ENCODE assay signal across 22 cellular contexts in the genomic region with DNA sequence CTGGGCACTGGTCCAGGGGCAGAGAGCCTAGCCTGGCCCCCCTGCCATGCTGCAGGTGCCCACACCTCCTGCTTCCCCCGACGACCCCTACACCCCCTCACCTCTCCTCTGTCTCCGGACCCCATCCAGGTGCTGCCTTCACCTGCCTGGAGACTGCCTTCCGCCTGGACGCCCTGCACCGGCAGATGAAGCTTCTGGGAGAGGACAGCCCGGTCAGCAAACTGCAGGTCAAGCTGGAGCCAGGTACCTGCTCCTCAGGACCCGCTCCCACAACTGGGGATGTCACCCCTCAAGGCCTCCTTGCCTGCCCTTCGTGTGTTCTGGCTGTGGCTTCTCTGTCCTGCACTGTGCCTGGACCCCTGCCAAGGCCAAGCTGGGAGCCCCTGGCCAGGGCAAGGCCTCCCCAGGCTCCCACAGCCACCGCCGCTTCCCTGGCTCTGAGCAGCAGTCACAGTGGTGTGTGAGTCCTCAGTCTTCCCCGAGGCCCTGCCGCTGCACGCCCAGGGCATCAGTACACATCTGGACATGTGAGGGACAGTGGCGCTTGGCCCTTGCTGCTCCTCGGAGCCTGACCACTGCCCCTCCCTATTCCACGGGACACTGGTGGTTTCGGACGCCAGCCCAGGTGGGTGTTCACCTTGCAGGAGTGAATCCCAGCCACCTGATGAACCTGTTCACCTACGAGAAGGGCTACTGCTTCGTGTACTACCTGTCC. TPM values are rescaled to one million over a fixed set of nuclear protein-coding genes. Genes with fewer than 3 reads are reported as not detected.
DNase-seq lines count a peak whose midpoint lies in the region; ATAC-seq and TF ChIP-seq lines count a peak whose summit lies in the region.
"Had no signal": no experiment of that assay in that cellular context is flagged by ENCODE, and none has a peak within 500 bp of the region (broad histone marks: within the 10 kb centered on the region; RNA-seq: fewer than 3 reads in every experiment).

No MANE protein-coding gene starts in this region.

- TF ChIP-seq POLR2A in right lobe of liver (IDR thresholded peaks at IDR 0.05), result no peak

- ATAC-seq in Right ventricle myocardium superior (ENCODE audit: poor library complexity), result no peak
- ATAC-seq in right lobe of liver, result no peak
- ATAC-seq: activated naive CD8-positive, alpha-beta T cell treated with anti-CD3 and anti-CD28 coated beads, Interleukin-2, amount 50 U/mL, for 24 hours; body of pancreas; left lobe of liver had no signal

- H3K4me3 ChIP-seq in right lobe of liver, result no peak overlapping the region
- H3K4me3 ChIP-seq: body of pancreas, PC-9, SJCRH30 had no signal

- TF ChIP-seq CTCF in right lobe of liver (IDR thresholded peaks at IDR 0.05), result no peak

- no peaks in the 10 kb centered on the region for H3K9me3 ChIP-seq in right lobe of liver
- H3K9me3 ChIP-seq: body of pancreas, SJCRH30 had no signal

- H3K27me3 ChIP-seq in right lobe of liver, result no peaks in the 10 kb centered on the region
- H3K27me3 ChIP-seq: body of pancreas, SJCRH30 had no signal

- DNase-seq in Right ventricle myocardium superior, result peak; percentile 46
- no peak for DNase-seq in cardiac septum (ENCODE audit: low spot score)
- DNase-seq in right lobe of liver, result peak in 2 of 3 donors; percentile 22 to 54
- no peak for DNase-seq in amygdala (lab: John Stamatoyannopoulos, UW)
- no peak for DNase-seq in NCI-H187 treated with DMSO at 0.1 percent for 48 hours (lab: John Stamatoyannopoulos, UW)
- DNase-seq in NCI-H1694 treated with DMSO at 0.1 percent for 48 hours (lab: John Stamatoyannopoulos, UW), result no peak
- DNase-seq: activated CD4-positive, alpha-beta memory T cell treated with anti-CD3 and anti-CD28 coated beads, Interleukin-2, amount 10 ng/mL, durations not matched to agents 7 days and 5 days; activated CD4-positive, CD25-positive, alpha-beta regulatory T cell treated with anti-CD3 and anti-CD28 coated beads, Interleukin-2, amount 50 U/mL, for 72 hours; activated effector memory CD4-positive, alpha-beta T cell treated with Interleukin-2 at 50 U/mL for 16 hours; activated naive CD8-positive, alpha-beta T cell treated with anti-CD3 and anti-CD28 coated beads, Interleukin-2, amount 50 U/mL, for 24 hours; AML-193; HCEC 1CT; NCI-H1694; NCI-H524 treated with DMSO at 0.1 percent for 48 hours; NK-92 treated with Interleukin-12 subunit alpha and Interleukin-12 subunit beta, amount 100 ng/mL, for 24 hours; PC-9; SJCRH30; stimulated activated CD8-positive, alpha-beta memory T cell treated with anti-CD3 and anti-CD28 coated beads, Interleukin-4, amount 100 ng/mL, for 48 hours; T-helper 1 cell had no signal

- 84% methylated on average over 5 of the region's 21 CpGs for WGBS in right lobe of liver (ENCODE audit: insufficient coverage, low coverage, low lambda C conversion rate, missing lambda C conversion rate)

- peaks cover 0 to 29% (median 3%) of the 10 kb centered on the region in 4 donors for H3K36me3 ChIP-seq in right lobe of liver
- H3K36me3 ChIP-seq: SJCRH30 had no signal

- H3K27ac ChIP-seq in right lobe of liver, result no peak overlapping the region
- H3K27ac ChIP-seq: body of pancreas, epithelial cell of prostate, PC-9, SJCRH30 had no signal

- intact Hi-C loops in Right ventricle myocardium superior (cut with DNase I), result no loop called here
- intact Hi-C loops in cardiac septum (cut with DNase I), result no loop called here
- intact Hi-C loops in right lobe of liver (cut with DNase I), result no loop called here

- peaks cover 0 to 20% (median 5%) of the 10 kb centered on the region in 4 donors for H3K4me1 ChIP-seq in right lobe of liver

RNA-seq across cellular contexts. Expression of gene RNPEPL1, which starts 6.3 kb away (rescaled TPM):
- total RNA-seq in Right ventricle myocardium superior (89.5 TPM), cardiac septum (73.8 TPM), right lobe of liver (100 to 1,000 TPM in 1 of 6 experiments, 10 to 100 TPM in 5; 24.7 to 105 (median 31.0) TPM)

RNA-seq across cellular contexts. Expression of gene CAPN10, which starts 12.0 kb away (rescaled TPM):
- total RNA-seq in Right ventricle myocardium superior (49.7 TPM), cardiac septum (24.3 TPM), right lobe of liver (10 to 100 TPM in 2 of 6 experiments, 1 to 10 TPM in 4; 7.2 to 13.8 (median 9.1) TPM)

RNA-seq across cellular contexts. Expression of gene DUSP28, which starts 14.4 kb away (rescaled TPM):
- 11.5 TPM for total RNA-seq in Right ventricle myocardium superior
- 9.7 TPM for total RNA-seq in cardiac septum
- total RNA-seq in right lobe of liver, result 1 to 10 TPM; 1.3 to 3.5 (median 2.1) TPM

RNA-seq across cellular contexts. Expression of gene ANKMY1, which starts 16.8 kb away (rescaled TPM):
- total RNA-seq in Right ventricle myocardium superior (5.6 TPM), cardiac septum (8.2 TPM), right lobe of liver (10 to 100 TPM in 1 of 6 experiments, 1 to 10 TPM in 5; 6.6 to 11.0 (median 9.0) TPM)

RNA-seq across cellular contexts. Expression of gene GPR35, which starts 50.7 kb away (rescaled TPM):
- 2.0 TPM for total RNA-seq in Right ventricle myocardium superior
- 1.5 TPM for total RNA-seq in cardiac septum
- 1 to 10 TPM in 2 of 6 experiments, under 1 TPM in 4; 0.11 to 1.2 (median 0.72) TPM for total RNA-seq in right lobe of liver

Comparison
In these comparisons a context has a peak if more than half of its experiments do, and no peak if none do; other contexts are left out.
1. DNase-seq: peak in Right ventricle myocardium superior (single experiment) and right lobe of liver (2 of 3); none in cardiac septum (single experiment), amygdala (0 of 56), NCI-H187 treated with DMSO at 0.1 percent for 48 hours (single experiment) and NCI-H1694 treated with DMSO at 0.1 percent for 48 hours (single experiment).